In the genomic region with DNA sequence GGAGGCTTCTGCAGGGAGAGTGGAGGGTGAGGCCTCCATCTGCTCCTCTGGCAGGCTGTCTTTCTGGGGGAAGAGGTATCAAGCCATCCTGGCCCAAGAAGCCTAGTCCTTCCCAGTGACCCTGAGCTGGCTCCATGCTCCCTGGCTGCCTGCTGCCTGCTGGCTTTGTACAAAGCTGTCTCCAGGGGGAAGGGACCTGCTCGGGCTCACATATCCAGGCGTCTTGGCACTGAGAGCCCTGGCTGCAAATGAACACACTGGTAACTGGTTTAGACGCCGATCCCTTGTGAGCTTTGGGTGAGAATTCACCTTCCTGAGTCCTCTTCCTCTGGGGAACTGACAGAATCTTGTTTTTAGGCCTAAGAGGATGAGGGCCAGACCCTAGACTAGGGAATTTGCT, we compare ENCODE assay signal across 35 cellular contexts.
"Had no signal": no experiment of that assay in that cellular context is flagged by ENCODE, and none has a peak within 500 bp of the region (broad histone marks: within the 10 kb centered on the region; RNA-seq: fewer than 3 reads in every experiment).

No MANE protein-coding gene starts in this region.

- H3K4me3 Mint-ChIP-seq: activated B cell treated with CpG ODN at 0.5 μM for 24 hours; activated CD4-positive, alpha-beta memory T cell treated with anti-CD3 and anti-CD28 coated beads for 36 hours; activated CD4-positive, alpha-beta T cell treated with anti-CD3 and anti-CD28 coated beads, Interleukin-2, amount 10 ng/mL, durations not matched to agents 24 days and 14 days; activated CD8-positive, alpha-beta T cell treated with anti-CD3 and anti-CD28 coated beads for 36 hours; activated naive CD4-positive, alpha-beta T cell treated with anti-CD3 and anti-CD28 coated beads for 36 hours; activated naive CD8-positive, alpha-beta T cell treated with anti-CD3 and anti-CD28 coated beads for 36 hours; activated T-cell treated with anti-CD3 and anti-CD28 coated beads, Interleukin-2, amount 50 U/mL, for 4 hours; activated T-cell treated with anti-CD3 and anti-CD28 coated beads, Interleukin-2, amount 50 U/mL, for 72 hours; activated T-helper 1 cell treated with anti-CD3 and anti-CD28 coated beads, Interleukin-12 subunit alpha, Interleukin-12 subunit beta, Interleukin-2, Interleukin-4 antibody, amounts not matched to agents 30 ng/mL and 10 ng/mL and 1 ng/mL, durations not matched to agents 14 hours and 24 hours and 36 hours; activated T-helper 17 cell treated with anti-CD3 and anti-CD28 coated beads, Interleukin-2, amount 50 U/mL, for 72 hours; T-helper 1 cell treated with Interleukin-12 subunit alpha and Interleukin-12 subunit beta and Interleukin-4 antibody, amounts not matched to agents 30 μg/mL and 1 μg/mL, for 36 hours had no signal

- H3K9me3 ChIP-seq: adrenal gland, body of pancreas, breast epithelium had no signal

- H3K4me3 ChIP-seq: adrenal gland, body of pancreas, breast epithelium had no signal

- H3K27me3 ChIP-seq: adrenal gland, body of pancreas, brain microvascular endothelial cell, breast epithelium had no signal

- FAIRE-seq: astrocyte, TTC549 had no signal

- H3K4me1 ChIP-seq: adrenal gland, body of pancreas, breast epithelium had no signal

- H3K36me3 ChIP-seq: adrenal gland, brain microvascular endothelial cell, breast epithelium had no signal

- H3K27ac ChIP-seq: adrenal gland, body of pancreas, brain microvascular endothelial cell, breast epithelium, VCaP had no signal

- H3K9me3 Mint-ChIP-seq: activated B cell treated with CpG ODN at 0.5 μM for 24 hours; activated CD4-positive, alpha-beta memory T cell treated with anti-CD3 and anti-CD28 coated beads for 36 hours; activated CD4-positive, alpha-beta T cell treated with anti-CD3 and anti-CD28 coated beads, Interleukin-2, amount 10 ng/mL, durations not matched to agents 24 days and 14 days; activated CD8-positive, alpha-beta T cell treated with anti-CD3 and anti-CD28 coated beads for 36 hours; activated naive CD4-positive, alpha-beta T cell treated with anti-CD3 and anti-CD28 coated beads for 36 hours; activated naive CD4-positive, alpha-beta T cell treated with anti-CD3 and anti-CD28 coated beads, Interleukin-2, amount 50 U/mL, for 72 hours; activated naive CD8-positive, alpha-beta T cell treated with anti-CD3 and anti-CD28 coated beads for 36 hours; activated T-cell treated with anti-CD3 and anti-CD28 coated beads, Interleukin-2, amount 50 U/mL, for 4 hours; activated T-cell treated with anti-CD3 and anti-CD28 coated beads, Interleukin-2, amount 50 U/mL, for 72 hours; activated T-helper 1 cell treated with anti-CD3 and anti-CD28 coated beads, Interleukin-12 subunit alpha, Interleukin-12 subunit beta, Interleukin-2, Interleukin-4 antibody, amounts not matched to agents 30 ng/mL and 10 ng/mL and 1 ng/mL, durations not matched to agents 14 hours and 24 hours and 36 hours; activated T-helper 17 cell treated with anti-CD3 and anti-CD28 coated beads, Interleukin-2, amount 50 U/mL, for 72 hours; T-helper 1 cell treated with Interleukin-12 subunit alpha and Interleukin-12 subunit beta and Interleukin-4 antibody, amounts not matched to agents 30 μg/mL and 1 μg/mL, for 36 hours had no signal

- H3K36me3 Mint-ChIP-seq: activated CD4-positive, alpha-beta memory T cell treated with anti-CD3 and anti-CD28 coated beads for 36 hours; activated naive CD4-positive, alpha-beta T cell treated with anti-CD3 and anti-CD28 coated beads, Interleukin-2, amount 50 U/mL, for 72 hours; activated naive CD8-positive, alpha-beta T cell treated with anti-CD3 and anti-CD28 coated beads for 36 hours had no signal

- ATAC-seq: activated CD8-positive, alpha-beta T cell treated with anti-CD3 and anti-CD28 coated beads for 36 hours; activated naive CD4-positive, alpha-beta T cell treated with anti-CD3 and anti-CD28 coated beads, Interleukin-2, amount 50 U/mL, for 72 hours; activated T-cell treated with anti-CD3 and anti-CD28 coated beads, Interleukin-2, amount 50 U/mL, for 4 hours; activated T-cell treated with anti-CD3 and anti-CD28 coated beads, Interleukin-2, amount 50 U/mL, for 72 hours; activated T-helper 17 cell treated with anti-CD3 and anti-CD28 coated beads, Interleukin-2, amount 50 U/mL, for 72 hours; body of pancreas had no signal

- H3K27me3 Mint-ChIP-seq: activated CD4-positive, alpha-beta memory T cell treated with anti-CD3 and anti-CD28 coated beads for 36 hours; activated CD4-positive, alpha-beta T cell treated with anti-CD3 and anti-CD28 coated beads, Interleukin-2, amount 10 ng/mL, durations not matched to agents 24 days and 14 days; activated CD8-positive, alpha-beta T cell treated with anti-CD3 and anti-CD28 coated beads for 36 hours; activated naive CD8-positive, alpha-beta T cell treated with anti-CD3 and anti-CD28 coated beads for 36 hours; activated T-helper 17 cell treated with anti-CD3 and anti-CD28 coated beads, Interleukin-2, amount 50 U/mL, for 72 hours had no signal

- H3K27ac Mint-ChIP-seq: activated B cell treated with CpG ODN at 0.5 μM for 24 hours; activated CD4-positive, alpha-beta memory T cell treated with anti-CD3 and anti-CD28 coated beads for 36 hours; activated CD4-positive, alpha-beta T cell treated with anti-CD3 and anti-CD28 coated beads, Interleukin-2, amount 10 ng/mL, durations not matched to agents 24 days and 14 days; activated CD8-positive, alpha-beta T cell treated with anti-CD3 and anti-CD28 coated beads for 36 hours; activated naive CD4-positive, alpha-beta T cell treated with anti-CD3 and anti-CD28 coated beads for 36 hours; activated naive CD4-positive, alpha-beta T cell treated with anti-CD3 and anti-CD28 coated beads, Interleukin-2, amount 50 U/mL, for 72 hours; activated naive CD8-positive, alpha-beta T cell treated with anti-CD3 and anti-CD28 coated beads for 36 hours; activated T-cell treated with anti-CD3 and anti-CD28 coated beads, Interleukin-2, amount 50 U/mL, for 72 hours; activated T-helper 1 cell treated with anti-CD3 and anti-CD28 coated beads, Interleukin-12 subunit alpha, Interleukin-12 subunit beta, Interleukin-2, Interleukin-4 antibody, amounts not matched to agents 30 ng/mL and 10 ng/mL and 1 ng/mL, durations not matched to agents 14 hours and 24 hours and 36 hours; activated T-helper 17 cell treated with anti-CD3 and anti-CD28 coated beads, Interleukin-2, amount 50 U/mL, for 72 hours; T-helper 1 cell treated with Interleukin-12 subunit alpha and Interleukin-12 subunit beta and Interleukin-4 antibody, amounts not matched to agents 30 μg/mL and 1 μg/mL, for 36 hours had no signal

- DNase-seq: activated B cell treated with CpG ODN at 0.5 μM for 24 hours; activated CD4-positive, alpha-beta memory T cell treated with anti-CD3 and anti-CD28 coated beads for 36 hours; activated CD4-positive, alpha-beta T cell treated with anti-CD3 and anti-CD28 coated beads for 4 hours; activated CD4-positive, alpha-beta T cell treated with anti-CD3 and anti-CD28 coated beads, Interleukin-2, amount 10 ng/mL, durations not matched to agents 24 days and 14 days; activated CD4-positive, alpha-beta T cell treated with anti-CD3 and anti-CD28 coated beads, Interleukin-2, amount 50 U/mL, for 1 hour; activated CD4-positive, alpha-beta T cell treated with anti-CD3 and anti-CD28 coated beads, Interleukin-2, amount 50 U/mL, for 4 hours; activated CD4-positive, CD25-positive, alpha-beta regulatory T cell treated with anti-CD3 and anti-CD28 coated beads, Interleukin-2, amount 50 U/mL, for 72 hours; activated CD8-positive, alpha-beta memory T cell treated with anti-CD3 and anti-CD28 coated beads, Interleukin-2, amount 50 U/mL, for 4 hours; activated CD8-positive, alpha-beta T cell treated with anti-CD3 and anti-CD28 coated beads for 36 hours; activated effector memory CD4-positive, alpha-beta T cell treated with anti-CD3 and anti-CD28 coated beads, Interleukin-2, amount 50 U/mL, for 16 hours; activated gamma-delta T cell treated with Interleukin-2 at 50 U/mL for 16 hours; activated naive CD4-positive, alpha-beta T cell; activated naive CD4-positive, alpha-beta T cell treated with anti-CD3 and anti-CD28 coated beads for 36 hours; activated naive CD4-positive, alpha-beta T cell treated with anti-CD3 and anti-CD28 coated beads, Interleukin-2, amount 50 U/mL, for 16 hours; activated naive CD8-positive, alpha-beta T cell treated with anti-CD3 and anti-CD28 coated beads for 36 hours; activated T-cell treated with anti-CD3 and anti-CD28 coated beads for 4 hours; activated T-cell treated with anti-CD3 and anti-CD28 coated beads, Interleukin-2, amount 50 U/mL, for 1 hour; activated T-cell treated with anti-CD3 and anti-CD28 coated beads, Interleukin-2, amount 50 U/mL, for 4 hours; activated T-cell treated with anti-CD3 and anti-CD28 coated beads, Interleukin-2, amount 50 U/mL, for 72 hours; adrenal gland; amniotic stem cell; aorta; body of pancreas; brain microvascular endothelial cell; central memory CD4-positive, alpha-beta T cell; T-helper 1 cell; T1000 had no signal

- H3K4me1 Mint-ChIP-seq: activated B cell treated with CpG ODN at 0.5 μM for 24 hours; activated CD4-positive, alpha-beta T cell treated with anti-CD3 and anti-CD28 coated beads, Interleukin-2, amount 10 ng/mL, durations not matched to agents 24 days and 14 days; activated naive CD8-positive, alpha-beta T cell treated with anti-CD3 and anti-CD28 coated beads for 36 hours; activated T-helper 17 cell treated with anti-CD3 and anti-CD28 coated beads, Interleukin-2, amount 50 U/mL, for 72 hours had no signal
